In genomic region chr22:42282943-42283287, GRCh38 we compare ENCODE assay signal across 8 cellular contexts. TPM values are rescaled to one million over a fixed set of nuclear protein-coding genes. Genes with fewer than 3 reads are reported as not detected.
DNase-seq lines count a peak whose midpoint lies in the region; ATAC-seq and TF ChIP-seq lines count a peak whose summit lies in the region.

No MANE protein-coding gene starts in this region.

- no peaks in the 10 kb centered on the region for H3K4me1 ChIP-seq in A673 (ENCODE audit: insufficient read depth, low read length, poor library complexity, severe bottlenecking)
- H3K4me1 ChIP-seq in effector memory CD4-positive, alpha-beta T cell (ENCODE audit: control insufficient read depth, insufficient read depth, low read length, poor library complexity, severe bottlenecking) = peaks cover 39% of the 10 kb centered on the region
- peaks cover 31% of the 10 kb centered on the region for H3K4me1 ChIP-seq in neuron (ENCODE audit: insufficient read depth, low read length)
- H3K4me1 ChIP-seq in Karpas-422 (ENCODE audit: low read length) = peaks cover 15% of the 10 kb centered on the region

- intact Hi-C loops in A673 (cut with micrococcal nuclease; ENCODE audit: unreplicated experiment) = no loop called here

- H3K27me3 ChIP-seq in A673 (replicated peaks; ENCODE audit: insufficient read depth, low read depth, low read length, poor library complexity) (no peaks in the 10 kb centered on the region), HL-60 (ENCODE audit: insufficient read depth, poor library complexity, severe bottlenecking) (no peaks in the 10 kb centered on the region), neuron (ENCODE audit: insufficient read depth, low read length) (no peaks in the 10 kb centered on the region), Karpas-422 (ENCODE audit: low read length) (no peaks in the 10 kb centered on the region)
- no peaks in the 10 kb centered on the region for H3K27me3 ChIP-seq in effector memory CD4-positive, alpha-beta T cell (replicated peaks; ENCODE audit: control insufficient read depth, insufficient read depth, low read length, poor library complexity, severe bottlenecking)

- no peaks in the 10 kb centered on the region for H3K9me2 ChIP-seq in Karpas-422 (replicated peaks; ENCODE audit: insufficient read depth, low read length)

- H3K27ac ChIP-seq in A673 (ENCODE audit: low read depth, low read length, poor library complexity, severe bottlenecking) (no peak overlapping the region), HL-60 (replicated peaks) (peak overlapping the region; percentile 33; the same call in 1 of the 2 replicates), Karpas-422 (ENCODE audit: low read length) (no peak overlapping the region)
- no peak overlapping the region for H3K27ac ChIP-seq in effector memory CD4-positive, alpha-beta T cell (ENCODE audit: insufficient read depth, low read length, poor library complexity, severe bottlenecking)

- peaks cover 30% of the 10 kb centered on the region for H4K20me1 ChIP-seq in Karpas-422 (ENCODE audit: insufficient read depth, low read depth, low read length)

- CTCF ChIA-PET in A673 (lab: Charles Lee) = no interaction called here

- ATAC-seq in HG03175 (IDR thresholded peaks at IDR 0.05; ENCODE audit: unreplicated experiment) = no peak

- H3K36me3 ChIP-seq in A673 (ENCODE audit: insufficient read depth, low read length, poor library complexity, severe bottlenecking) (no peaks in the 10 kb centered on the region), neuron (ENCODE audit: insufficient read depth, low read length) (no peaks in the 10 kb centered on the region), Karpas-422 (ENCODE audit: insufficient read depth, low read length) (no peaks in the 10 kb centered on the region)
- no peaks in the 10 kb centered on the region for H3K36me3 ChIP-seq in effector memory CD4-positive, alpha-beta T cell (ENCODE audit: control insufficient read depth, insufficient read depth, low read length)

- TF ChIP-seq CTCF in A673 (conservative IDR thresholded peaks at IDR 0.05; ENCODE audit: low read depth, low read length) (no peak), HL-60 (IDR thresholded peaks at IDR 0.05; ENCODE audit: insufficient read depth, low read length) (no peak)

- H3K9me3 ChIP-seq in A673 (ENCODE audit: low read depth, low read length, poor library complexity, severe bottlenecking) = no peaks in the 10 kb centered on the region
- no peaks in the 10 kb centered on the region for H3K9me3 ChIP-seq in effector memory CD4-positive, alpha-beta T cell (ENCODE audit: control insufficient read depth, low read length)
- H3K9me3 ChIP-seq in neuron (ENCODE audit: low read length) = no peaks in the 10 kb centered on the region
- H3K9me3 ChIP-seq in Karpas-422 (ENCODE audit: low read length) = no peaks in the 10 kb centered on the region

- DNase-seq in A673 (ENCODE audit: low spot score) (no peak), HL-60 (ENCODE audit: low read depth in 1 of 2, low spot score in 1 of 2) (no peak), Karpas-422 (no peak), NCI-H146 treated with DMSO at 0.1 percent for 48 hours (lab: John Stamatoyannopoulos, UW; ENCODE audit: unreplicated experiment) (no peak)
- DNase-seq in effector memory CD4-positive, alpha-beta T cell = no peak
- DNase-seq in stimulated activated CD4-positive, alpha-beta T cell treated with anti-CD3 and anti-CD28 coated beads, Interleukin-15, amount 100 ng/mL, for 24 hours = no peak

- BruUV-seq in A673 (replicated peaks; lab: Mats Ljungman, UMichigan) = no TSS peak

- H2AFZ ChIP-seq in neuron (ENCODE audit: low read depth, low read length) = peak overlapping the region; percentile 0
- H2AFZ ChIP-seq in Karpas-422 (ENCODE audit: low read length) = no peak overlapping the region

- POLR2A ChIA-PET in A673 (lab: Charles Lee; ENCODE audit: low non-redundant PET) = no interaction called here

- H3K4me3 ChIP-seq in A673 (ENCODE audit: low read depth, low read length, poor library complexity, severe bottlenecking) (peak overlapping the region; percentile 17), HL-60 (replicated peaks; ENCODE audit: insufficient read depth, low read length) (no peak overlapping the region), neuron (ENCODE audit: low read length) (peak overlapping the region; percentile 37), Karpas-422 (ENCODE audit: low read length) (no peak overlapping the region)
- H3K4me3 ChIP-seq in effector memory CD4-positive, alpha-beta T cell (ENCODE audit: insufficient read depth, low read depth, low read length, poor library complexity, severe bottlenecking) = peak overlapping the region; percentile 47

- no peak overlapping the region for H3K9ac ChIP-seq in Karpas-422 (ENCODE audit: low read length)

- H3K4me2 ChIP-seq in Karpas-422 (ENCODE audit: low read depth, low read length, poor library complexity, severe bottlenecking) = no peak overlapping the region

- no peaks in the 10 kb centered on the region for H3K79me2 ChIP-seq in Karpas-422 (ENCODE audit: low read length)

RNA-seq across cellular contexts. Expression of gene TCF20, which starts 12.5 kb away (rescaled TPM):
- 69.3 and 77.8 TPM in 2 replicates for total RNA-seq in A673 (2021)
- 38.1 and 60.1 TPM in 2 replicates for total RNA-seq in Karpas-422 (2014; rRNA removed; shearing (Covaris generic); ENCODE audit: low replicate concordance)

Comparison
In these comparisons a context has a peak if more than half of its experiments do, and no peak if none do; other contexts are left out.
1. H3K4me3 ChIP-seq: peak in A673 (single experiment), effector memory CD4-positive, alpha-beta T cell (single experiment) and neuron (single experiment); none in HL-60 (single experiment) and Karpas-422 (single experiment).